Comparison of ENCODE assay signal across 19 cellular contexts in genomic region chr9:105171589-105171988, GRCh38.
"Had no signal": no experiment of that assay in that cellular context is flagged by ENCODE, and none has a peak within 500 bp of the region (broad histone marks: within the 10 kb centered on the region; RNA-seq: fewer than 3 reads in every experiment).

No MANE protein-coding gene starts in this region.

- H3K4me3 ChIP-seq: coronary artery, esophagus squamous epithelium, psoas muscle, sigmoid colon, spleen, stomach, thyroid gland had no signal

- H3K9me3 ChIP-seq: esophagus squamous epithelium, psoas muscle, sigmoid colon, stomach, thyroid gland had no signal

- H3K27ac ChIP-seq: coronary artery, esophagus squamous epithelium, psoas muscle, sigmoid colon, spleen, stomach, thyroid gland had no signal

- H3K4me1 ChIP-seq: esophagus squamous epithelium, psoas muscle, sigmoid colon, spleen, stomach, thyroid gland had no signal

- H3K27me3 ChIP-seq: esophagus squamous epithelium, sigmoid colon, spleen, stomach, thyroid gland had no signal

- H3K36me3 ChIP-seq: esophagus squamous epithelium, sigmoid colon, spleen, stomach, thyroid gland had no signal

- DNase-seq: dermis blood vessel endothelial cell; effector memory CD4-positive, alpha-beta T cell; erythroblast; esophagus squamous epithelium; kidney; naive thymus-derived CD8-positive, alpha-beta T cell; nephron progenitor cell; nucleus accumbens; posterior cingulate gyrus; psoas muscle; right cardiac atrium; sigmoid colon; spleen; stimulated activated CD4-positive, alpha-beta T cell treated with anti-CD3 and anti-CD28 coated beads, Interleukin-15, amount 100 ng/mL, for 24 hours; stimulated activated CD4-positive, alpha-beta T cell treated with anti-CD3 and anti-CD28 coated beads, Interleukin-2, amount 100 ng/mL, for 48 hours; stimulated activated naive CD4-positive, alpha-beta T cell; stomach; thyroid gland had no signal
